ENCODE assay signal across 8 cellular contexts in the genomic region with DNA sequence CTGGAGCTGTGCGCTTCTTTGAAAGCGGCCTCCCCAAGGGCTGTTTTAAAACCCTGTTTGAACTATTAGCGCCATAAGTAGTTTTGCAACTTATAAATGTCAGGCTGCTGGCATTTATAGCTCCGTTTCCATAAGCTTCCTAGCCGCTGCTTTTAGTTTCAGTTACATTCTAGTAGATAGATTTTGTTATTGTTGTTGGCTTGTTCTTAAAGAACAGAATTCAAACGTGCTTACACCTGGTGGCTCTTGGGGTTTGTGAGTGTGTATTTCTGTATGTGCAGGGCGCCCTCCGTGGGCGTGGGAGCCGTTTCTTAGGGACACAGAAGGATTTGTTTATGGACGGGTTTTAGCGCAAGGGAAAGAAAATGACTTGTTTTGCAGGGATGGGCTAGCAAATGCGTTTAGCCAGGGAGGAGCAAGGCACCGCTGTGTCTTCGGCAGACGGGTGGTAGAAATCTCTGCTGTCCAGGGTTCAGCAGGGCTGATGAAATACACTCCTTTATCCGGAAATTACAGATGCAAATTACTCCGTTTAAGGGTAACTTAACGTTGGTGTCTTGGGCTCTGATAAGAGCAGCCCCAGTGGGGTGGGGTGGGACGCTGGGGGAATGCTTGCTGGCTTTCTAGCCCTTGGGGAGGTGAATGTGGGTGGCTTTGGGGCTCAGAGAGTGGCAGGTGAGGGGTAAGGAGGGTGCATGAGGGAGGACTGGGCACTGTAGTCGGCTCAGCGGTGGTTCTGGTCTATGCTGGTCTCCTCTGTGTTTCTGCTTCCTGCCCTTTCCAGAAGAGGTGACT. TPM values are rescaled to one million over a fixed set of nuclear protein-coding genes. Genes with fewer than 3 reads are reported as not detected.
DNase-seq lines count a peak whose midpoint lies in the region; ATAC-seq, FAIRE-seq and TF ChIP-seq lines count a peak whose summit lies in the region.

No MANE protein-coding gene starts in this region.

- H3K4me3 ChIP-seq in iPS-20b (ENCODE audit: low read length) = peak overlapping the region; percentile 56

- H3K27ac Mint-ChIP-seq in activated naive CD4-positive, alpha-beta T cell treated with anti-CD3 and anti-CD28 coated beads, Interleukin-2, amount 50 U/mL, for 24 hours = no peak overlapping the region
- H3K27ac Mint-ChIP-seq in stimulated activated naive CD8-positive, alpha-beta T cell treated with anti-CD3 and anti-CD28 coated beads, Interleukin-15, amount 100 ng/mL, for 72 hours = peak overlapping the region; percentile 49 to 69

- H3K4me1 ChIP-seq in iPS-20b (ENCODE audit: insufficient read depth, low read length) = no peaks in the 10 kb centered on the region

- TF ChIP-seq POLR2A in GM12892 (IDR thresholded peaks at IDR 0.05; ENCODE audit: low read depth, low read length) = no peak

- peaks cover 18% of the 10 kb centered on the region for H3K4me1 Mint-ChIP-seq in activated naive CD4-positive, alpha-beta T cell treated with anti-CD3 and anti-CD28 coated beads, Interleukin-2, amount 50 U/mL, for 24 hours
- H3K4me1 Mint-ChIP-seq in stimulated activated naive CD8-positive, alpha-beta T cell treated with anti-CD3 and anti-CD28 coated beads, Interleukin-15, amount 100 ng/mL, for 72 hours = peaks cover 23% of the 10 kb centered on the region

- H3K27ac ChIP-seq in iPS-20b (ENCODE audit: low read length) = no peak overlapping the region

- no peaks in the 10 kb centered on the region for H3K9me3 Mint-ChIP-seq in activated naive CD4-positive, alpha-beta T cell treated with anti-CD3 and anti-CD28 coated beads, Interleukin-2, amount 50 U/mL, for 24 hours
- no peaks in the 10 kb centered on the region for H3K9me3 Mint-ChIP-seq in stimulated activated naive CD8-positive, alpha-beta T cell treated with anti-CD3 and anti-CD28 coated beads, Interleukin-15, amount 100 ng/mL, for 72 hours

- H3K9me3 ChIP-seq in iPS-20b (ENCODE audit: insufficient read depth, low read depth, low read length) = no peaks in the 10 kb centered on the region

- H3K9ac ChIP-seq in iPS-20b (ENCODE audit: low read depth, low read length) = no peak overlapping the region

- peaks cover 80% of the 10 kb centered on the region for H3K27me3 ChIP-seq in iPS-20b (ENCODE audit: insufficient read depth, low read length)

- H3K4me3 Mint-ChIP-seq in activated naive CD4-positive, alpha-beta T cell treated with anti-CD3 and anti-CD28 coated beads, Interleukin-2, amount 50 U/mL, for 24 hours = peak overlapping the region; percentile 88
- peak overlapping the region; percentile 88 to 91 for H3K4me3 Mint-ChIP-seq in stimulated activated naive CD8-positive, alpha-beta T cell treated with anti-CD3 and anti-CD28 coated beads, Interleukin-15, amount 100 ng/mL, for 72 hours

- no peaks in the 10 kb centered on the region for H3K36me3 ChIP-seq in iPS-20b (ENCODE audit: insufficient read depth, low read depth, low read length)

- peaks cover 52% of the 10 kb centered on the region for H3K27me3 Mint-ChIP-seq in activated naive CD4-positive, alpha-beta T cell treated with anti-CD3 and anti-CD28 coated beads, Interleukin-2, amount 50 U/mL, for 24 hours
- H3K27me3 Mint-ChIP-seq in stimulated activated naive CD8-positive, alpha-beta T cell treated with anti-CD3 and anti-CD28 coated beads, Interleukin-15, amount 100 ng/mL, for 72 hours = peaks cover 93% of the 10 kb centered on the region

- DNase-seq in GM12892 (ENCODE audit: insufficient read length) (no peak), NCI-H1436 treated with DMSO at 0.1 percent for 48 hours (lab: John Stamatoyannopoulos, UW) (no peak)
- peak; percentile 5 to 23 for DNase-seq in stimulated activated naive CD8-positive, alpha-beta T cell treated with anti-CD3 and anti-CD28 coated beads, Interleukin-15, amount 100 ng/mL, for 72 hours

- FAIRE-seq in GM12892 (lab: Jason Lieb, UNC) = peak; percentile 40

- no peaks in the 10 kb centered on the region for H3K36me3 Mint-ChIP-seq in activated naive CD4-positive, alpha-beta T cell treated with anti-CD3 and anti-CD28 coated beads, Interleukin-2, amount 50 U/mL, for 24 hours

- ATAC-seq in HG03103 (IDR thresholded peaks at IDR 0.05; ENCODE audit: low read depth, unreplicated experiment) = peak; percentile 13
- peak; percentile 58 for ATAC-seq in stimulated activated naive CD8-positive, alpha-beta T cell treated with anti-CD3 and anti-CD28 coated beads, Interleukin-15, amount 100 ng/mL, for 72 hours
- no peak for ATAC-seq in GM18861 (IDR thresholded peaks at IDR 0.05; ENCODE audit: unreplicated experiment)
- ATAC-seq in GM21367 (IDR thresholded peaks at IDR 0.05; ENCODE audit: unreplicated experiment) = no peak

RNA-seq across cellular contexts. Expression of a gene that starts 0.7 kb away (rescaled TPM):
- polyA plus RNA-seq in GM12892 (2012; ENCODE audit: missing spikeins) = 6.8 TPM

Comparison
In these comparisons a context has a peak if more than half of its experiments do, and no peak if none do; other contexts are left out.
1. DNase-seq: peak in stimulated activated naive CD8-positive, alpha-beta T cell treated with anti-CD3 and anti-CD28 coated beads, Interleukin-15, amount 100 ng/mL, for 72 hours (2 of 2); none in GM12892 (single experiment) and NCI-H1436 treated with DMSO at 0.1 percent for 48 hours (single experiment).
2. ATAC-seq: peak in HG03103 (single experiment) and stimulated activated naive CD8-positive, alpha-beta T cell treated with anti-CD3 and anti-CD28 coated beads, Interleukin-15, amount 100 ng/mL, for 72 hours (single experiment); none in GM18861 (single experiment) and GM21367 (single experiment).